11 cellular contexts compared by ENCODE assay signal in the genomic region with DNA sequence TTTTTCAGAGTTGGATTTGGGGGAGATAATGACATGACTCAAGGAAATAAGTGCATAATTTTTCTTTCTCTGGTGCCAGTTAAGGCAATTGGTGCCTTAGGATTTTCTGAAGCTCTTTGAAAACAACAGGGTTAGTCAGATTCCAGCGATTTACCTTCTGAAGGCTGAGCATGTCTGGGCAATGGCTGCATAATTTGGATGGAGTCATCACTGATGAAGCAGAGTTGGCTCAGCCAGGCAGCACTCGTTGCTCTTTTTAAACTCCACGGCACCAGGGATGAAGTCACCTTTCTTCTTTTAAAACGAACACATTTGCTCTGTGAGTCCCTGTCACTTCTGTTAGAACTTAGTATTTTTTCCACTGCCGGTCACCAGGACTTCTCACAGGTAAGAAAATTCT.
DNase-seq lines count a peak whose midpoint lies in the region; ATAC-seq and TF ChIP-seq lines count a peak whose summit lies in the region.
"Had no signal": no experiment of that assay in that cellular context is flagged by ENCODE, and none has a peak within 500 bp of the region (broad histone marks: within the 10 kb centered on the region; RNA-seq: fewer than 3 reads in every experiment).

No MANE protein-coding gene starts in this region.

- H3K9me3 ChIP-seq in IMR-90 (ENCODE audit: control insufficient read depth, insufficient read depth, low read length) = no peaks in the 10 kb centered on the region
- peaks cover 0 to 5% (median 0%) of the 10 kb centered on the region in 12 donors for H3K9me3 ChIP-seq in heart left ventricle
- no peaks in the 10 kb centered on the region for H3K9me3 ChIP-seq in neural progenitor cell (ENCODE audit: low read depth)
- H3K9me3 ChIP-seq: neutrophil had no signal

- BruUV-seq in IMR-90 (replicated peaks; lab: Mats Ljungman, UMichigan) = no TSS peak

- H4K91ac ChIP-seq in IMR-90 (ENCODE audit: insufficient read depth, low read depth, low read length) = no peak overlapping the region

- in situ Hi-C loops in IMR-90 (cut with MboI; ENCODE audit: low sequenced_read_pairs) = no loop called here

- H4K5ac ChIP-seq in IMR-90 (ENCODE audit: low read depth, low read length) = no peak overlapping the region

- CTCF ChIA-PET in IMR-90 (lab: Yijun Ruan, JAX) (no interaction called here), RWPE1 (lab: Yijun Ruan, JAX) (interaction anchor here (0.5 to 3.2 kb wide), 7 partner anchors 25 to 747 kb away, joined by 3 to 17 read pairs (median 3); no protein-coding TSS in a partner anchor)

- H2AK9ac ChIP-seq in IMR-90 (replicated peaks; ENCODE audit: low read depth, low read length, poor library complexity) = no peak overlapping the region

- no peaks in the 10 kb centered on the region for H3K79me1 ChIP-seq in IMR-90 (ENCODE audit: low read depth in 1 of 2, low read length in 2 of 2)

- TF ChIP-seq RAD21 in IMR-90 (IDR thresholded peaks at IDR 0.05; ENCODE audit: low read length) = no peak

- H4K20me1 ChIP-seq in IMR-90 (ENCODE audit: insufficient read depth, low read length) (no peaks in the 10 kb centered on the region), neural progenitor cell (ENCODE audit: low read depth) (no peaks in the 10 kb centered on the region)

- H3K18ac ChIP-seq in IMR-90 (ENCODE audit: low read depth, low read length) = no peak overlapping the region

- no peak overlapping the region for H2BK15ac ChIP-seq in IMR-90 (ENCODE audit: low read depth, low read length)

- H3K14ac ChIP-seq in IMR-90 (replicated peaks; ENCODE audit: low read depth, low read length) = 0 out of 2 replicates have a peak overlapping the region, but pooled peaks have one; percentile 45

- TF ChIP-seq POLR2A in IMR-90 (IDR thresholded peaks at IDR 0.05; ENCODE audit: low read depth, low read length) (no peak), heart left ventricle (IDR thresholded peaks at IDR 0.05) (no peak)

- H2BK5ac ChIP-seq in IMR-90 (ENCODE audit: low read depth, low read length, poor library complexity, severe bottlenecking) = no peak overlapping the region

- H3K23ac ChIP-seq in IMR-90 (ENCODE audit: low read depth, low read length) = no peak overlapping the region

- H2BK120ac ChIP-seq in IMR-90 (ENCODE audit: low read depth, low read length) = no peak overlapping the region

- H3K9ac ChIP-seq in IMR-90 (ENCODE audit: low read depth, low read length) (no peak overlapping the region), neural progenitor cell (no peak overlapping the region)

- intact Hi-C loops in IMR-90 (cut with micrococcal nuclease) (no loop called here), heart left ventricle (cut with DNase I) (no loop called here)

- TF ChIP-seq CTCF in IMR-90 (conservative IDR thresholded peaks at IDR 0.05; ENCODE audit: low read depth, low read length) (no peak), RWPE1 (conservative IDR thresholded peaks at IDR 0.05; ENCODE audit: low read depth) (no peak), heart left ventricle (IDR thresholded peaks at IDR 0.05) (no peak), neural progenitor cell (IDR thresholded peaks at IDR 0.05) (no peak)

- H3K56ac ChIP-seq in IMR-90 (ENCODE audit: extremely low read depth, insufficient read depth, low read length) = no peak overlapping the region

- H3K4me2 ChIP-seq in IMR-90 (ENCODE audit: low read depth, low read length) = no peak overlapping the region; the same call in 1 of the 2 replicates
- no peak overlapping the region for H3K4me2 ChIP-seq in neural progenitor cell

- H3K79me2 ChIP-seq in neural progenitor cell (ENCODE audit: low read depth) = no peaks in the 10 kb centered on the region

- H3K27ac Mint-ChIP-seq in neural progenitor cell = no peak overlapping the region
- H3K27ac Mint-ChIP-seq: activated T-helper 2 cell treated with anti-CD3 and anti-CD28 coated beads, Interferon-gamma antibody, Interleukin-2, Interleukin-4, amounts not matched to agents 10 μg/mL and 5 μg/mL and 100 μg/mL, durations not matched to agents 14 hours and 24 hours and 36 hours had no signal

- ATAC-seq in IMR-90 (ENCODE audit: low read depth) (peak; percentile 53; the same call in 1 of the 2 replicates), heart left ventricle (peak; percentile 72 to 91 (median 89))

- dilution Hi-C loops in IMR-90 (cut with HindIII; ENCODE audit: low sequenced_read_pairs, unreplicated experiment) = no loop called here

- H3K9me1 ChIP-seq in IMR-90 (ENCODE audit: insufficient read depth, low read length) = no peaks in the 10 kb centered on the region

- H2AFZ ChIP-seq in IMR-90 (replicated peaks; ENCODE audit: low read length, poor library complexity) (no peak overlapping the region), neural progenitor cell (replicated peaks) (no peak overlapping the region)

- peaks cover 12% of the 10 kb centered on the region for H3K4me1 Mint-ChIP-seq in neural progenitor cell

- H3K4me3 Mint-ChIP-seq in neural progenitor cell = no peak overlapping the region

- no peak overlapping the region for H3K4ac ChIP-seq in IMR-90 (ENCODE audit: low read depth, low read length)

- no CpG with 5 or more reads among the region's 5 CpGs for WGBS in IMR-90 (ENCODE audit: extremely low coverage in 2 of 2, insufficient read length in 1 of 2), 2 experiments
- WGBS in heart left ventricle, 4 donors = 43 to 73% (median 52%) methylated on average over 5 of the region's 5 CpGs

- H3K4me3 ChIP-seq in IMR-90 (ENCODE audit: insufficient read depth, low read depth, low read length) = no peak overlapping the region
- H3K4me3 ChIP-seq in heart left ventricle = peak overlapping the region in 11 of 12 donors; percentile 21 to 54 (median 47)
- no peak overlapping the region for H3K4me3 ChIP-seq in neural progenitor cell

- peaks cover 10% of the 10 kb centered on the region for H3K27me3 ChIP-seq in IMR-90 (ENCODE audit: control insufficient read depth, insufficient read depth, low read length)
- no peaks in the 10 kb centered on the region for H3K27me3 ChIP-seq in heart left ventricle
- no peaks in the 10 kb centered on the region for H3K27me3 ChIP-seq in neural progenitor cell

- no peak overlapping the region for H2BK20ac ChIP-seq in IMR-90 (ENCODE audit: low read depth, low read length)

- H3K36me3 ChIP-seq in IMR-90 (ENCODE audit: control insufficient read depth, insufficient read depth, low read length) (no peaks in the 10 kb centered on the region), heart left ventricle (no peaks in the 10 kb centered on the region), neural progenitor cell (no peaks in the 10 kb centered on the region)
- H3K36me3 ChIP-seq: neutrophil had no signal

- DNase-seq in IMR-90 (peak; percentile 37), RWPE1 (ENCODE audit: low spot score) (peak; percentile 95), heart left ventricle (peak in 4 of 5 donors; percentile 25 to 55 (median 44)), stromal cell of bone marrow (ENCODE audit: low read depth) (peak; percentile 18), NCI-H1092 (lab: John Stamatoyannopoulos, UW) (no peak), neural progenitor cell (ENCODE audit: low spot score) (no peak)
- DNase-seq in activated naive CD4-positive, alpha-beta T cell treated with Interleukin-2 at 50 U/mL for 16 hours = no peak
- DNase-seq: HCEC 1CT, MV-4-11 had no signal

- no peaks in the 10 kb centered on the region for H3K36me3 Mint-ChIP-seq in neural progenitor cell

- no peaks in the 10 kb centered on the region for H3F3A ChIP-seq in neural progenitor cell (ENCODE audit: low read depth)

- H3K27me3 Mint-ChIP-seq in neural progenitor cell (ENCODE audit: insufficient read depth, low read depth) = peaks cover 2% of the 10 kb centered on the region

- no peaks in the 10 kb centered on the region for H3K9me3 Mint-ChIP-seq in neural progenitor cell
- H3K9me3 Mint-ChIP-seq: activated T-helper 2 cell treated with anti-CD3 and anti-CD28 coated beads, Interferon-gamma antibody, Interleukin-2, Interleukin-4, amounts not matched to agents 10 μg/mL and 5 μg/mL and 100 μg/mL, durations not matched to agents 14 hours and 24 hours and 36 hours had no signal

- H3K4me1 ChIP-seq in IMR-90 (ENCODE audit: control insufficient read depth, insufficient read depth, low read length) (no peaks in the 10 kb centered on the region), heart left ventricle (peaks cover 0 to 6% (median 0%) of the 10 kb centered on the region in 12 donors), neural progenitor cell (no peaks in the 10 kb centered on the region)

- H4K8ac ChIP-seq in IMR-90 (ENCODE audit: low read depth in 2 of 2, low read length in 2 of 2) = no peak overlapping the region

- H2AK5ac ChIP-seq in IMR-90 (ENCODE audit: low read depth, low read length) = no peak overlapping the region

- POLR2A ChIA-PET in IMR-90 (lab: Charles Lee; ENCODE audit: unreplicated experiment) = no interaction called here
- POLR2A ChIA-PET in RWPE1 (lab: Yijun Ruan, JAX; ENCODE audit: low non-redundant PET) = interaction anchor here (0.8 to 1.6 kb wide), 2 partner anchors 28 to 267 kb away, joined by 4 to 7 read pairs; no protein-coding TSS in a partner anchor

- H3K27ac ChIP-seq in IMR-90 (ENCODE audit: insufficient read depth, low read length) (no peak overlapping the region), RWPE1 (peak overlapping the region; percentile 97), heart left ventricle (peak overlapping the region; percentile 45 to 90 (median 78)), neural progenitor cell (no peak overlapping the region)
- H3K27ac ChIP-seq: neutrophil had no signal

TF ChIP-seq in IMR-90, 13 proteins besides CTCF, POLR2A, EP300 and RAD21 (continues in another document):
- TF ChIP-seq, protein P1, sequence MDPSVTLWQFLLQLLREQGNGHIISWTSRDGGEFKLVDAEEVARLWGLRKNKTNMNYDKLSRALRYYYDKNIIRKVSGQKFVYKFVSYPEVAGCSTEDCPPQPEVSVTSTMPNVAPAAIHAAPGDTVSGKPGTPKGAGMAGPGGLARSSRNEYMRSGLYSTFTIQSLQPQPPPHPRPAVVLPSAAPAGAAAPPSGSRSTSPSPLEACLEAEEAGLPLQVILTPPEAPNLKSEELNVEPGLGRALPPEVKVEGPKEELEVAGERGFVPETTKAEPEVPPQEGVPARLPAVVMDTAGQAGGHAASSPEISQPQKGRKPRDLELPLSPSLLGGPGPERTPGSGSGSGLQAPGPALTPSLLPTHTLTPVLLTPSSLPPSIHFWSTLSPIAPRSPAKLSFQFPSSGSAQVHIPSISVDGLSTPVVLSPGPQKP (IDR thresholded peaks at IDR 0.05; ENCODE audit: borderline replicate concordance, low read depth, low read length) = no peak
- TF ChIP-seq MAZ (IDR thresholded peaks at IDR 0.05; ENCODE audit: borderline replicate concordance, low read depth, low read length) (no peak), NFE2L2 (IDR thresholded peaks at IDR 0.05; ENCODE audit: low read depth, low read length) (no peak), MAFK (IDR thresholded peaks at IDR 0.05; ENCODE audit: low read depth, low read length) (no peak), SMC3 (IDR thresholded peaks at IDR 0.05; ENCODE audit: low read depth, low read length) (no peak), FOS (IDR thresholded peaks at IDR 0.05; ENCODE audit: low read depth, low read length) (no peak), BHLHE40 (IDR thresholded peaks at IDR 0.05; ENCODE audit: low read depth, low read length) (no peak), RFX5 (IDR thresholded peaks at IDR 0.05; ENCODE audit: low read depth, low read length) (no peak), RCOR1 (IDR thresholded peaks at IDR 0.05; ENCODE audit: insufficient replicate concordance, low read length) (no peak), CEBPB (IDR thresholded peaks at IDR 0.05; ENCODE audit: low read depth, low read length) (no peak)

Comparison
In these comparisons a context has a peak if more than half of its experiments do, and no peak if none do; other contexts are left out.
1. DNase-seq: peak in IMR-90 (single experiment), RWPE1 (single experiment), heart left ventricle (4 of 5) and stromal cell of bone marrow (single experiment); none in NCI-H1092 (single experiment), neural progenitor cell (single experiment) and activated naive CD4-positive, alpha-beta T cell treated with Interleukin-2 at 50 U/mL for 16 hours (single experiment).
2. H3K27ac ChIP-seq: peak in RWPE1 (single experiment) and heart left ventricle (12 of 12); none in IMR-90 (single experiment) and neural progenitor cell (single experiment).
3. H3K4me3 ChIP-seq: peak in heart left ventricle (11 of 12); none in IMR-90 (single experiment) and neural progenitor cell (single experiment).